Comparison of ENCODE assay signal across 20 cellular contexts in genomic region chr14:50924236-50924635, GRCh38. TPM values are rescaled to one million over a fixed set of nuclear protein-coding genes. Genes with fewer than 3 reads are reported as not detected.
DNase-seq lines count a peak whose midpoint lies in the region; ATAC-seq, FAIRE-seq and TF ChIP-seq lines count a peak whose summit lies in the region.
"Had no signal": no experiment of that assay in that cellular context is flagged by ENCODE, and none has a peak within 500 bp of the region (broad histone marks: within the 10 kb centered on the region; RNA-seq: fewer than 3 reads in every experiment).

No MANE protein-coding gene starts in this region.

- intact Hi-C loops in K562 (cut with micrococcal nuclease): no loop called here

- no peak for TF ChIP-seq RAD21 in K562 (CRISPR knock-in tag; conservative IDR thresholded peaks at IDR 0.05 in 1 of 2, IDR thresholded peaks at IDR 0.05 in 1 of 2)

- H2AFZ ChIP-seq in K562 (ENCODE audit: low read depth, low read length): no peak overlapping the region

- no peak for DNase-seq in HL-60 (ENCODE audit: low read depth in 1 of 2, low spot score in 1 of 2)
- DNase-seq in SK-N-DZ (ENCODE audit: low spot score): peak; percentile 57
- DNase-seq in K562 (ENCODE audit: extremely low read depth in 1 of 4, low spot score in 3 of 4): no peak
- DNase-seq in EL: no peak
- DNase-seq in SJCRH30: no peak
- DNase-seq in H4 (ENCODE audit: low spot score): no peak
- DNase-seq: C1 segment of cervical spinal cord; Calu3; CD4-positive, alpha-beta memory T cell; COR-L47; DMS79 treated with DMSO at 0.1 percent for 48 hours; GOT3; H7; HCEC 1CT had no signal

- H3K9me1 ChIP-seq in K562 (ENCODE audit: control insufficient read depth, insufficient read depth, low read length): no peaks in the 10 kb centered on the region

- CTCF ChIA-PET in K562 (lab: Yijun Ruan, JAX; ENCODE audit: low intra/inter-chr PET ratio): no interaction called here

- no peaks in the 10 kb centered on the region for H4K20me1 ChIP-seq in K562 (replicated peaks; ENCODE audit: control insufficient read depth, insufficient read depth, low read length)

- H3K27me3 ChIP-seq in HL-60 (ENCODE audit: insufficient read depth, poor library complexity, severe bottlenecking) (no peaks in the 10 kb centered on the region), K562 (ENCODE audit: control insufficient read depth in 2 of 2, insufficient read depth in 2 of 2, low read length in 2 of 2) (no peaks in the 10 kb centered on the region), SJCRH30 (no peaks in the 10 kb centered on the region)

- no peaks in the 10 kb centered on the region for H3K79me2 ChIP-seq in K562 (ENCODE audit: control insufficient read depth, insufficient read depth, low read length)

- H3K4me3 ChIP-seq in HL-60 (replicated peaks; ENCODE audit: insufficient read depth, low read length) (no peak overlapping the region), K562 (no peak overlapping the region), SJCRH30 (no peak overlapping the region)

- no peak for TF ChIP-seq EP300 in K562 (IDR thresholded peaks at IDR 0.05; ENCODE audit: low read length)

- peaks cover 17% of the 10 kb centered on the region; the same call in 2 of the 3 replicates for H3K36me3 ChIP-seq in K562 (ENCODE audit: control insufficient read depth, insufficient read depth, low read length)
- H3K36me3 ChIP-seq in SJCRH30: no peaks in the 10 kb centered on the region

- H3K27ac ChIP-seq in HL-60 (replicated peaks) (peak overlapping the region; percentile 73), K562 (ENCODE audit: extremely low read depth, low read depth, low read length) (no peak overlapping the region), SJCRH30 (no peak overlapping the region)

- no peaks in the 10 kb centered on the region for H3K9me3 ChIP-seq in K562 (replicated peaks; ENCODE audit: control insufficient read depth, insufficient read depth, low read depth, low read length)
- H3K9me3 ChIP-seq in SJCRH30 (replicated peaks): no peaks in the 10 kb centered on the region

- H3K4me2 ChIP-seq in K562 (ENCODE audit: insufficient read depth, low read length): no peak overlapping the region

- TF ChIP-seq POLR2A in K562 (conservative IDR thresholded peaks at IDR 0.05): no peak

- ATAC-seq in K562 (no peak), GM18517 (IDR thresholded peaks at IDR 0.05; ENCODE audit: unreplicated experiment) (no peak)

- FAIRE-seq in K562 (lab: Jason Lieb, UNC): no peak
- FAIRE-seq: G401.6, GM12892 had no signal

- no peak for TF ChIP-seq CTCF in HL-60 (IDR thresholded peaks at IDR 0.05; ENCODE audit: insufficient read depth, low read length)
- no peak for TF ChIP-seq CTCF in K562 (IDR thresholded peaks at IDR 0.05 in 2 of 3, conservative IDR thresholded peaks at IDR 0.05 in 1 of 3; ENCODE audit: insufficient read depth in 2 of 3, low read depth in 1 of 3, low read length in 3 of 3)

- WGBS in K562 (ENCODE audit: insufficient coverage, low coverage, missing lambda C conversion rate): 50% methylated on average over 6 of the region's 6 CpGs

- H3K4me1 ChIP-seq in K562 (replicated peaks in 1 of 2; ENCODE audit: control insufficient read depth in 2 of 2, insufficient read depth in 2 of 2, low read length in 2 of 2) (peaks cover 7 to 24% of the 10 kb centered on the region in 2 experiments; a peak in 4 of 5 replicates), SJCRH30 (peaks cover 17% of the 10 kb centered on the region)

- no peak overlapping the region for H3K9ac ChIP-seq in K562 (ENCODE audit: insufficient read depth in 1 of 2, low read depth in 2 of 2, low read length in 2 of 2)

- in situ Hi-C loops in K562 (cut with MboI): no loop called here

- POLR2A ChIA-PET in K562 (lab: Yijun Ruan, JAX): no interaction called here

- BruUV-seq in K562 (replicated peaks; lab: Mats Ljungman, UMichigan): no TSS peak

TF ChIP-seq in K562, 482 proteins besides CTCF, POLR2A, EP300 and RAD21:
- TF ChIP-seq ESRRA (IDR thresholded peaks at IDR 0.05; ENCODE audit: borderline replicate concordance, low read depth) (peak; percentile 66; the same call in 1 of the 2 replicates), CHD1 (IDR thresholded peaks at IDR 0.05; ENCODE audit: low read length) (no peak)

RNA-seq across cellular contexts. Expression of gene PYGL, which starts 20.0 kb away (rescaled TPM):
- 4.1 and 8.1 TPM in 2 replicates for polyA plus RNA-seq in SK-N-DZ (2014; cell fraction: cytosol; rRNA removed)
- polyA plus RNA-seq in SK-N-DZ (2014; cell fraction: nucleus; rRNA removed): 2.0 and 4.4 TPM in 2 replicates
- 15.7 and 21.8 TPM in 2 replicates for total RNA-seq in K562 (2011; cell fraction: chromatin; rRNA removed; ENCODE audit: low replicate concordance)
- 7.1 and 10.3 TPM in 2 replicates for total RNA-seq in K562 (2011; cell fraction: nucleolus; rRNA removed)
- 12.4 and 12.5 TPM in 2 replicates for total RNA-seq in K562 (2011; cell fraction: nucleoplasm; rRNA removed)
- 14.6 and 14.8 TPM in 2 replicates for total RNA-seq in K562 (2014; rRNA removed)
- 13.1 and 14.3 TPM in 2 replicates for total RNA-seq in K562 (2014; rRNA removed; fragmentation: Illumina TruSeq; extraction: Trizol)
- 17.9 and 20.4 TPM in 2 replicates for total RNA-seq in K562 (2015; rRNA removed; fragmentation: Illumina TruSeq; extraction: Trizol)
- total RNA-seq in K562 (2021): 9.4 and 10.8 TPM in 2 replicates
- 14.6 and 23.8 TPM in 2 replicates for polyA plus RNA-seq in K562 (2011; rRNA removed)
- polyA plus RNA-seq in K562 (2011; cell fraction: cytosol; rRNA removed): 11.1 and 17.4 TPM in 2 replicates
- polyA plus RNA-seq in K562 (2011; cell fraction: nucleus; rRNA removed): 19.7 and 23.8 TPM in 2 replicates
- polyA plus RNA-seq in K562 (2012): 16.1 and 49.9 TPM in 2 replicates
- polyA plus RNA-seq in K562 (2014; fragmentation: Illumina TruSeq; extraction: Trizol): 12.8 and 13.8 TPM in 2 replicates
- polyA plus RNA-seq in K562 (2014; fragmentation: Nextera tagmentation; extraction: Ambion mirVana): 1 to 10 TPM; 3.5 to 6.6 TPM
- 10.4 and 19.3 TPM in 2 replicates for polyA plus RNA-seq in K562 (2014; rRNA removed)
- polyA minus RNA-seq in K562 (2011; rRNA and poly(A)+ RNA removed): 14.9 and 30.1 TPM in 2 replicates
- 9.3 and 16.9 TPM in 2 replicates for polyA minus RNA-seq in K562 (2011; cell fraction: cytosol; rRNA and poly(A)+ RNA removed)
- 11.6 and 18.1 TPM in 2 replicates for polyA minus RNA-seq in K562 (2011; cell fraction: nucleus; rRNA and poly(A)+ RNA removed)
- 5.0 and 5.2 TPM in 2 replicates for total RNA-seq in SJCRH30 (2014; rRNA removed; shearing (Covaris generic))
- total RNA-seq in H4 (2014; rRNA removed; shearing (Covaris generic)): 35.1 and 43.0 TPM in 2 replicates
- polyA plus RNA-seq: CD4-positive, alpha-beta memory T cell had no signal

RNA-seq across cellular contexts. Expression of gene ABHD12B, which starts 52.4 kb away (rescaled TPM):
- polyA plus RNA-seq in SK-N-DZ (2014; cell fraction: cytosol; rRNA removed): not detected in 2 replicates
- 0.40 TPM in 1 of 2 replicates, not detected in the other for polyA plus RNA-seq in SK-N-DZ (2014; cell fraction: nucleus; rRNA removed)
- not detected in 2 replicates for total RNA-seq in K562 (2011; cell fraction: chromatin; rRNA removed; ENCODE audit: low replicate concordance)
- total RNA-seq in K562 (2011; cell fraction: nucleolus; rRNA removed): not detected in 2 replicates
- total RNA-seq in K562 (2011; cell fraction: nucleoplasm; rRNA removed): not detected in 2 replicates
- total RNA-seq in K562 (2014; rRNA removed) (not detected in 2 replicates), K562 (2014; rRNA removed; fragmentation: Illumina TruSeq; extraction: Trizol) (not detected in 2 replicates), K562 (2015; rRNA removed; fragmentation: Illumina TruSeq; extraction: Trizol) (not detected in 2 replicates), K562 (2021) (not detected in 2 replicates)
- polyA plus RNA-seq in K562 (2011; rRNA removed) (not detected in 2 replicates), K562 (2014; fragmentation: Illumina TruSeq; extraction: Trizol) (not detected in 2 replicates), K562 (2014; fragmentation: Nextera tagmentation; extraction: Ambion mirVana) (not detected), K562 (2014; rRNA removed) (not detected in 2 replicates)
- not detected in 2 replicates for polyA plus RNA-seq in K562 (2011; cell fraction: cytosol; rRNA removed)
- not detected in 2 replicates for polyA plus RNA-seq in K562 (2011; cell fraction: nucleus; rRNA removed)
- polyA plus RNA-seq in K562 (2012): 0.37 TPM in 1 of 2 replicates, not detected in the other
- polyA minus RNA-seq in K562 (2011; rRNA and poly(A)+ RNA removed): not detected in 2 replicates
- polyA minus RNA-seq in K562 (2011; cell fraction: cytosol; rRNA and poly(A)+ RNA removed): not detected in 2 replicates
- not detected in 2 replicates for polyA minus RNA-seq in K562 (2011; cell fraction: nucleus; rRNA and poly(A)+ RNA removed)
- total RNA-seq in SJCRH30 (2014; rRNA removed; shearing (Covaris generic)): not detected in 2 replicates
- total RNA-seq in H4 (2014; rRNA removed; shearing (Covaris generic)): not detected in 2 replicates
- total RNA-seq: A172; Calu3; CD4-positive, alpha-beta memory T cell; Daoy had no signal
- polyA plus RNA-seq: BJ; CD4-positive, alpha-beta memory T cell had no signal
